ENCODE assay signal across 15 cellular contexts in genomic region chr22:44130076-44130711, GRCh38. TPM values are rescaled to one million over a fixed set of nuclear protein-coding genes. Genes with fewer than 3 reads are reported as not detected.
DNase-seq lines count a peak whose midpoint lies in the region; ATAC-seq and TF ChIP-seq lines count a peak whose summit lies in the region.
"Had no signal": no experiment of that assay in that cellular context is flagged by ENCODE, and none has a peak within 500 bp of the region (broad histone marks: within the 10 kb centered on the region; RNA-seq: fewer than 3 reads in every experiment).

No MANE protein-coding gene starts in this region.

- H3K4me3 ChIP-seq in colonic mucosa, result no peak overlapping the region
- H3K4me3 ChIP-seq: MG63 had no signal

- peak overlapping the region; percentile 90 for H3K27ac Mint-ChIP-seq in neural crest cell (ENCODE audit: unreplicated experiment)
- H3K27ac Mint-ChIP-seq: stimulated activated memory B cell treated with anti-CD40 and anti-IgM and Interleukin-4, amounts not matched to agents 10 μg/mL and 1 μg/mL and 100 μg/mL, for 72 hours had no signal

- H3K4me1 ChIP-seq in colonic mucosa, result no peaks in the 10 kb centered on the region

- peak; percentile 30 for DNase-seq in COR-L47 (lab: John Stamatoyannopoulos, UW)
- DNase-seq in NCI-H146 treated with DMSO at 0.1 percent for 48 hours (lab: John Stamatoyannopoulos, UW; ENCODE audit: unreplicated experiment), result peak; percentile 28
- peak in 15 of 61 donors; percentile 2 to 50 (median 21) for DNase-seq in caudate nucleus (lab: John Stamatoyannopoulos, UW)
- no peak for DNase-seq in neural crest cell (ENCODE audit: low read depth, low spot score)
- no peak for DNase-seq in colonic mucosa
- DNase-seq: activated gamma-delta T cell, NCI-H226, OCI-M1 had no signal

- H3K4me3 Mint-ChIP-seq in neural crest cell, result no peak overlapping the region
- H3K4me3 Mint-ChIP-seq: stimulated activated memory B cell treated with anti-CD40 and anti-IgM and Interleukin-4, amounts not matched to agents 10 μg/mL and 1 μg/mL and 100 μg/mL, for 72 hours had no signal

- H3K27me3 ChIP-seq in colonic mucosa, result no peaks in the 10 kb centered on the region
- H3K27me3 ChIP-seq: MG63 had no signal

- no peaks in the 10 kb centered on the region for H3K9me3 ChIP-seq in colonic mucosa

- H3K27me3 Mint-ChIP-seq in neural crest cell (ENCODE audit: low read depth), result no peaks in the 10 kb centered on the region
- H3K27me3 Mint-ChIP-seq: stimulated activated memory B cell treated with anti-CD40 and anti-IgM and Interleukin-4, amounts not matched to agents 10 μg/mL and 1 μg/mL and 100 μg/mL, for 72 hours had no signal

- intact Hi-C loops in colonic mucosa (cut with DNase I), result no loop called here

- TF ChIP-seq CTCF in neural crest cell (conservative IDR thresholded peaks at IDR 0.05) (no peak), colonic mucosa (IDR thresholded peaks at IDR 0.05) (no peak)

- H3K36me3 Mint-ChIP-seq in neural crest cell (ENCODE audit: low read depth), result peaks cover 8% of the 10 kb centered on the region

- ATAC-seq in GM21447 (IDR thresholded peaks at IDR 0.05; ENCODE audit: unreplicated experiment) (no peak), GM18502 (IDR thresholded peaks at IDR 0.05; ENCODE audit: poor library complexity, unreplicated experiment) (no peak)
- ATAC-seq: stimulated activated memory B cell treated with anti-CD40 and anti-IgM and Interleukin-4, amounts not matched to agents 10 μg/mL and 1 μg/mL and 100 μg/mL, for 72 hours had no signal

- H3K9ac ChIP-seq in colonic mucosa (ENCODE audit: low read depth in 2 of 2, low read length in 2 of 2), result no peak overlapping the region

- H3K9me3 Mint-ChIP-seq in neural crest cell, result peaks cover 10% of the 10 kb centered on the region

- no peaks in the 10 kb centered on the region for H3K36me3 ChIP-seq in colonic mucosa
- H3K36me3 ChIP-seq: neutrophil had no signal

- H3K4me1 Mint-ChIP-seq in neural crest cell, result peaks cover 16% of the 10 kb centered on the region

- H3K27ac ChIP-seq in caudate nucleus (ENCODE audit: low read depth, low read length) (peak overlapping the region; percentile 82), colonic mucosa (no peak overlapping the region)
- H3K27ac ChIP-seq: neutrophil, VCaP had no signal

RNA-seq across cellular contexts. Expression of gene PARVG, which starts 50.5 kb away (rescaled TPM):
- total RNA-seq in neural crest cell, result 0.14 and 0.23 TPM in 2 replicates
- total RNA-seq in colonic mucosa, result 1 to 10 TPM; 2.4 to 4.1 TPM
- total RNA-seq: lung microvascular endothelial cell had no signal

Comparison
In these comparisons a context has a peak if more than half of its experiments do, and no peak if none do; other contexts are left out.
1. DNase-seq: peak in COR-L47 (single experiment) and NCI-H146 treated with DMSO at 0.1 percent for 48 hours (single experiment); none in neural crest cell (single experiment) and colonic mucosa (single experiment).